In genomic region chr7:66553001-66553400, GRCh38 we compare ENCODE assay signal across 1 cellular context.
TF ChIP-seq lines count a peak whose summit lies in the region.

No MANE protein-coding gene starts in this region.

TF ChIP-seq in WTC11, 78 proteins besides CTCF, POLR2A, EP300 and RAD21 (continued from another document):
- TF ChIP-seq MAX (CRISPR knock-in tag; IDR thresholded peaks at IDR 0.05) = no peak
- TF ChIP-seq ZNF138 (CRISPR knock-in tag; conservative IDR thresholded peaks at IDR 0.05) = no peak
- TF ChIP-seq HMGXB4 (CRISPR knock-in tag; IDR thresholded peaks at IDR 0.05) = no peak
- TF ChIP-seq OVOL2 (CRISPR knock-in tag; IDR thresholded peaks at IDR 0.05; ENCODE audit: borderline replicate concordance) = no peak
- no peak for TF ChIP-seq RORB (CRISPR knock-in tag; IDR thresholded peaks at IDR 0.05)
- no peak for TF ChIP-seq ZSCAN18 (CRISPR knock-in tag; IDR thresholded peaks at IDR 0.05)
- no peak for TF ChIP-seq CBFB (CRISPR knock-in tag; IDR thresholded peaks at IDR 0.05; ENCODE audit: low read depth)
